Comparison of ENCODE assay signal across 8 cellular contexts in genomic region chr12:95216704-95217376, GRCh38. TPM values are rescaled to one million over a fixed set of nuclear protein-coding genes. Genes with fewer than 3 reads are reported as not detected.
A peak's percentile ranks its signal among the peaks of the same experiment; 100 is the strongest.
DNase-seq lines count a peak whose midpoint lies in the region; ATAC-seq and TF ChIP-seq lines count a peak whose summit lies in the region.

No MANE protein-coding gene starts in this region.

- H3K9me3 ChIP-seq in SU-DHL-6 (ENCODE audit: insufficient read depth, low read length) (no peaks in the 10 kb centered on the region), neutrophil (no peaks in the 10 kb centered on the region)

- H3K4me1 ChIP-seq in neutrophil (ENCODE audit: control insufficient read depth in 1 of 2, insufficient read depth in 1 of 2, low read depth in 1 of 2, low read length in 1 of 2): peaks cover 19 to 29% of the 10 kb centered on the region in 2 experiments

- H3F3A ChIP-seq in SU-DHL-6 (ENCODE audit: insufficient read depth): peaks cover 18% of the 10 kb centered on the region

- in situ Hi-C loops in Caki2 (cut with HindIII; ENCODE audit: low pct_unique_long_range_greater_than_20kb, low sequenced_read_pairs): loop anchor here (25.0 kb wide), 1 partner anchor 105 kb away; no protein-coding TSS in a partner anchor

- H3K79me2 ChIP-seq in SU-DHL-6 (ENCODE audit: insufficient read depth, low read length): peaks cover 44% of the 10 kb centered on the region

- no peaks in the 10 kb centered on the region for H4K20me1 ChIP-seq in SU-DHL-6 (ENCODE audit: low read depth, low read length)

- ATAC-seq in GM19397 (IDR thresholded peaks at IDR 0.05; ENCODE audit: unreplicated experiment) (peak; percentile 12), HG03442 (IDR thresholded peaks at IDR 0.05; ENCODE audit: unreplicated experiment) (peak; percentile 16)

- H3K9ac ChIP-seq in SU-DHL-6 (ENCODE audit: low read length): peak overlapping the region; percentile 60

- no peaks in the 10 kb centered on the region for H3K9me2 ChIP-seq in SU-DHL-6 (replicated peaks; ENCODE audit: insufficient read depth, low read length)

- H3K4me3 ChIP-seq in SU-DHL-6 (ENCODE audit: insufficient read depth, low read length, poor library complexity, severe bottlenecking) (peak overlapping the region; percentile 60), fibroblast of mammary gland (ENCODE audit: control insufficient read depth, low read depth, low read length) (peak overlapping the region; percentile 72), neutrophil (ENCODE audit: low read depth in 1 of 2, low read length in 1 of 2) (peak overlapping the region; percentile 81 to 92)

- peak overlapping the region; percentile 92 for H3K4me2 ChIP-seq in SU-DHL-6 (ENCODE audit: low read depth, low read length, poor library complexity, severe bottlenecking)

- TF ChIP-seq CTCF in SU-DHL-6 (IDR thresholded peaks at IDR 0.05; ENCODE audit: insufficient read depth, low read length, poor library complexity, severe bottlenecking): no peak
- no peak for TF ChIP-seq CTCF in fibroblast of mammary gland (conservative IDR thresholded peaks at IDR 0.05; ENCODE audit: control insufficient read depth, insufficient read depth, low read depth, low read length)
- TF ChIP-seq CTCF in neutrophil (IDR thresholded peaks at IDR 0.05): no peak

- H3K36me3 ChIP-seq in SU-DHL-6 (ENCODE audit: low read length) (no peaks in the 10 kb centered on the region), neutrophil (no peaks in the 10 kb centered on the region)

- H3K27me3 ChIP-seq in SU-DHL-6 (ENCODE audit: low read length) (no peaks in the 10 kb centered on the region), neutrophil (peaks cover 12% of the 10 kb centered on the region)

- DNase-seq in Caki2 (ENCODE audit: low read depth) (peak; percentile 51), fibroblast of mammary gland (ENCODE audit: low read depth) (peak; percentile 16), head of caudate nucleus (no peak)
- no peak for DNase-seq in stimulated activated CD4-positive, alpha-beta T cell treated with anti-CD3 and anti-CD28 coated beads, Interleukin-4, amount 100 ng/mL, for 24 hours

- peak overlapping the region; percentile 23; the same call in 1 of the 2 replicates for H3K27ac ChIP-seq in SU-DHL-6 (ENCODE audit: low read depth, low read length)
- H3K27ac ChIP-seq in neutrophil: peak overlapping the region; percentile 77

- H2AFZ ChIP-seq in SU-DHL-6 (ENCODE audit: low read depth, low read length, severe bottlenecking): peak overlapping the region; percentile 95

- intact Hi-C loops in head of caudate nucleus (cut with DNase I): loop anchor here (5.0 kb wide), 1 partner anchor 145 kb away; the partner anchor contains the start of gene NR2C1

RNA-seq across cellular contexts. Expression of gene FGD6, which starts 0.4 kb away (rescaled TPM):
- 5.9 and 6.6 TPM in 2 replicates for total RNA-seq in Caki2 (2014; rRNA removed; shearing (Covaris generic); ENCODE audit: low replicate concordance)

RNA-seq across cellular contexts. Expression of gene VEZT, which starts 0.8 kb away (rescaled TPM):
- total RNA-seq in Caki2 (2014; rRNA removed; shearing (Covaris generic); ENCODE audit: low replicate concordance): 26.0 and 42.9 TPM in 2 replicates

Comparison
In these comparisons a context has a peak if more than half of its experiments do, and no peak if none do; other contexts are left out.
1. DNase-seq: peak in Caki2 (single experiment) and fibroblast of mammary gland (single experiment); none in head of caudate nucleus (0 of 42) and stimulated activated CD4-positive, alpha-beta T cell treated with anti-CD3 and anti-CD28 coated beads, Interleukin-4, amount 100 ng/mL, for 24 hours (single experiment).
2. Peak in every context shown above with its lines, with median percentiles within 50 percentile points of each other: H3K4me3 ChIP-seq.